Comparison of ENCODE assay signal across 1 cellular context in the genomic region with DNA sequence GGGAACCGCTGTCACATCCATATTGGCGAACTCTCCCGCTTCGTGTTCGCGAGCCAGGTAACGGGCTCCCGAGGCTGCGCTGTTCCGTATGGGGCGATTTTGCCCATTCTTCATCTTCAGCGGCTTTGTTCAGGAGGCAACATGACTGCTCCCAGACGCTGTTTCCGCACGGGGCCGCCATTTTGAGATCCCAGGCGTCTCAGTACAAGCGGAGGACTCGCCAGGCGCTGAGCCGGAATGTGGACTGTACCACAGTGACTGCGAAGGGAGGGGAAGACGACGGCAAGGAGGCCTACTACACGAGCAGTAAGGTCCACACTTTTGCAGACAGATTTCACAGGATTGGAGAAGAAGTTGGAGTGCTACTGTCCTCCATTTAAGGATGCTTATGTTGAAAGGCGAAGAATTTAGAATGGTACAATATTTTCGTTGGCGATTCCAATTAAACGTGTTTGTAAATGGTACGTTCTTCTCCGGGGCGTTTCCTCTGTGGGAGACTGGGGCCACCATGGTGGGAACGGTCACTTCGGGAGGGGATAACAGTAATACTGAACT.
TF ChIP-seq lines count a peak whose summit lies in the region.

No MANE protein-coding gene starts in this region.

TF ChIP-seq in GM23338, 12 proteins besides CTCF, POLR2A, EP300 and RAD21 (continued from another document):
- TF ChIP-seq, protein P1, sequence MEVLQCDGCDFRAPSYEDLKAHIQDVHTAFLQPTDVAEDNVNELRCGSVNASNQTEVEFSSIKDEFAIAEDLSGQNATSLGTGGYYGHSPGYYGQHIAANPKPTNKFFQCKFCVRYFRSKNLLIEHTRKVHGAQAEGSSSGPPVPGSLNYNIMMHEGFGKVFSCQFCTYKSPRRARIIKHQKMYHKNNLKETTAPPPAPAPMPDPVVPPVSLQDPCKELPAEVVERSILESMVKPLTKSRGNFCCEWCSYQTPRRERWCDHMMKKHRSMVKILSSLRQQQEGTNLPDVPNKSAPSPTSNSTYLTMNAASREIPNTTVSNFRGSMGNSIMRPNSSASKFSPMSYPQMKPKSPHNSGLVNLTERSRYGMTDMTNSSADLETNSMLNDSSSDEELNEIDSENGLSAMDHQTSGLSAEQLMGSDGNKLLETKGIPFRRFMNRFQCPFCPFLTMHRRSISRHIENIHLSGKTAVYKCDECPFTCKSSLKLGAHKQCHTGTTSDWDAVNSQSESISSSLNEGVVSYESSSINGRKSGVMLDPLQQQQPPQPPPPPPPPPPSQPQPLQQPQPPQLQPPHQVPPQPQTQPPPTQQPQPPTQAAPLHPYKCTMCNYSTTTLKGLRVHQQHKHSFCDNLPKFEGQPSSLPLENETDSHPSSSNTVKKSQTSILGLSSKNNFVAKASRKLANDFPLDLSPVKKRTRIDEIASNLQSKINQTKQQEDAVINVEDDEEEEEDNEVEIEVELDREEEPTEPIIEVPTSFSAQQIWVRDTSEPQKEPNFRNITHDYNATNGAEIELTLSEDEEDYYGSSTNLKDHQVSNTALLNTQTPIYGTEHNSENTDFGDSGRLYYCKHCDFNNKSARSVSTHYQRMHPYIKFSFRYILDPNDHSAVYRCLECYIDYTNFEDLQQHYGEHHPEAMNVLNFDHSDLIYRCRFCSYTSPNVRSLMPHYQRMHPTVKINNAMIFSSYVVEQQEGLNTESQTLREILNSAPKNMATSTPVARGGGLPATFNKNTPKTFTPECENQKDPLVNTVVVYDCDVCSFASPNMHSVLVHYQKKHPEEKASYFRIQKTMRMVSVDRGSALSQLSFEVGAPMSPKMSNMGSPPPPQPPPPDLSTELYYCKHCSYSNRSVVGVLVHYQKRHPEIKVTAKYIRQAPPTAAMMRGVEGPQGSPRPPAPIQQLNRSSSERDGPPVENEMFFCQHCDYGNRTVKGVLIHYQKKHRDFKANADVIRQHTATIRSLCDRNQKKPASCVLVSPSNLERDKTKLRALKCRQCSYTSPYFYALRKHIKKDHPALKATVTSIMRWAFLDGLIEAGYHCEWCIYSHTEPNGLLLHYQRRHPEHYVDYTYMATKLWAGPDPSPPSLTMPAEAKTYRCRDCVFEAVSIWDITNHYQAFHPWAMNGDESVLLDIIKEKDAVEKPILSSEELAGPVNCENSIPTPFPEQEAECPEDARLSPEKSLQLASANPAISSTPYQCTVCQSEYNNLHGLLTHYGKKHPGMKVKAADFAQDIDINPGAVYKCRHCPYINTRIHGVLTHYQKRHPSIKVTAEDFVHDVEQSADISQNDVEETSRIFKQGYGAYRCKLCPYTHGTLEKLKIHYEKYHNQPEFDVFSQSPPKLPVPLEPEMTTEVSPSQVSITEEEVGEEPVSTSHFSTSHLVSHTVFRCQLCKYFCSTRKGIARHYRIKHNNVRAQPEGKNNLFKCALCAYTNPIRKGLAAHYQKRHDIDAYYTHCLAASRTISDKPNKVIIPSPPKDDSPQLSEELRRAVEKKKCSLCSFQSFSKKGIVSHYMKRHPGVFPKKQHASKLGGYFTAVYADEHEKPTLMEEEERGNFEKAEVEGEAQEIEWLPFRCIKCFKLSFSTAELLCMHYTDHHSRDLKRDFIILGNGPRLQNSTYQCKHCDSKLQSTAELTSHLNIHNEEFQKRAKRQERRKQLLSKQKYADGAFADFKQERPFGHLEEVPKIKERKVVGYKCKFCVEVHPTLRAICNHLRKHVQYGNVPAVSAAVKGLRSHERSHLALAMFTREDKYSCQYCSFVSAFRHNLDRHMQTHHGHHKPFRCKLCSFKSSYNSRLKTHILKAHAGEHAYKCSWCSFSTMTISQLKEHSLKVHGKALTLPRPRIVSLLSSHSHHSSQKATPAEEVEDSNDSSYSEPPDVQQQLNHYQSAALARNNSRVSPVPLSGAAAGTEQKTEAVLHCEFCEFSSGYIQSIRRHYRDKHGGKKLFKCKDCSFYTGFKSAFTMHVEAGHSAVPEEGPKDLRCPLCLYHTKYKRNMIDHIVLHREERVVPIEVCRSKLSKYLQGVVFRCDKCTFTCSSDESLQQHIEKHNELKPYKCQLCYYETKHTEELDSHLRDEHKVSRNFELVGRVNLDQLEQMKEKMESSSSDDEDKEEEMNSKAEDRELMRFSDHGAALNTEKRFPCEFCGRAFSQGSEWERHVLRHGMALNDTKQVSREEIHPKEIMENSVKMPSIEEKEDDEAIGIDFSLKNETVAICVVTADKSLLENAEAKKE (CRISPR knock-in tag; IDR thresholded peaks at IDR 0.05): no peak
- TF ChIP-seq EZH2 (IDR thresholded peaks at IDR 0.05; ENCODE audit: low read depth, unreplicated experiment): no peak
- no peak for TF ChIP-seq JUNB (IDR thresholded peaks at IDR 0.05; ENCODE audit: unreplicated experiment)
- no peak for TF ChIP-seq CREB1 (CRISPR knock-in tag; IDR thresholded peaks at IDR 0.05; ENCODE audit: low read depth)
- no peak for TF ChIP-seq ZNF331 (CRISPR knock-in tag; IDR thresholded peaks at IDR 0.05; ENCODE audit: low read depth)
- TF ChIP-seq, protein P2, sequence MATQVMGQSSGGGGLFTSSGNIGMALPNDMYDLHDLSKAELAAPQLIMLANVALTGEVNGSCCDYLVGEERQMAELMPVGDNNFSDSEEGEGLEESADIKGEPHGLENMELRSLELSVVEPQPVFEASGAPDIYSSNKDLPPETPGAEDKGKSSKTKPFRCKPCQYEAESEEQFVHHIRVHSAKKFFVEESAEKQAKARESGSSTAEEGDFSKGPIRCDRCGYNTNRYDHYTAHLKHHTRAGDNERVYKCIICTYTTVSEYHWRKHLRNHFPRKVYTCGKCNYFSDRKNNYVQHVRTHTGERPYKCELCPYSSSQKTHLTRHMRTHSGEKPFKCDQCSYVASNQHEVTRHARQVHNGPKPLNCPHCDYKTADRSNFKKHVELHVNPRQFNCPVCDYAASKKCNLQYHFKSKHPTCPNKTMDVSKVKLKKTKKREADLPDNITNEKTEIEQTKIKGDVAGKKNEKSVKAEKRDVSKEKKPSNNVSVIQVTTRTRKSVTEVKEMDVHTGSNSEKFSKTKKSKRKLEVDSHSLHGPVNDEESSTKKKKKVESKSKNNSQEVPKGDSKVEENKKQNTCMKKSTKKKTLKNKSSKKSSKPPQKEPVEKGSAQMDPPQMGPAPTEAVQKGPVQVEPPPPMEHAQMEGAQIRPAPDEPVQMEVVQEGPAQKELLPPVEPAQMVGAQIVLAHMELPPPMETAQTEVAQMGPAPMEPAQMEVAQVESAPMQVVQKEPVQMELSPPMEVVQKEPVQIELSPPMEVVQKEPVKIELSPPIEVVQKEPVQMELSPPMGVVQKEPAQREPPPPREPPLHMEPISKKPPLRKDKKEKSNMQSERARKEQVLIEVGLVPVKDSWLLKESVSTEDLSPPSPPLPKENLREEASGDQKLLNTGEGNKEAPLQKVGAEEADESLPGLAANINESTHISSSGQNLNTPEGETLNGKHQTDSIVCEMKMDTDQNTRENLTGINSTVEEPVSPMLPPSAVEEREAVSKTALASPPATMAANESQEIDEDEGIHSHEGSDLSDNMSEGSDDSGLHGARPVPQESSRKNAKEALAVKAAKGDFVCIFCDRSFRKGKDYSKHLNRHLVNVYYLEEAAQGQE (IDR thresholded peaks at IDR 0.05; ENCODE audit: unreplicated experiment): no peak
- TF ChIP-seq STAT1 (IDR thresholded peaks at IDR 0.05; ENCODE audit: unreplicated experiment): no peak
- TF ChIP-seq POLR2AphosphoS5 (IDR thresholded peaks at IDR 0.05; ENCODE audit: low read depth): no peak
TF ChIP-seq in GM23338: peak in this region for 0.
